Comparison of ENCODE assay signal across 20 cellular contexts in genomic region chr3:119571688-119572087, GRCh38. TPM values are rescaled to one million over a fixed set of nuclear protein-coding genes. Genes with fewer than 3 reads are reported as not detected.
"Had no signal": no experiment of that assay in that cellular context is flagged by ENCODE, and none has a peak within 500 bp of the region (broad histone marks: within the 10 kb centered on the region; RNA-seq: fewer than 3 reads in every experiment).

No MANE protein-coding gene starts in this region.

- H3K27ac ChIP-seq: psoas muscle, vagina had no signal

- H3K27me3 ChIP-seq: body of pancreas, esophagus muscularis mucosa, vagina had no signal

- FAIRE-seq: endometrium, kidney had no signal

- H3K9me3 ChIP-seq: body of pancreas, esophagus muscularis mucosa, mucosa of descending colon, psoas muscle, vagina had no signal

- DNase-seq: activated B cell treated with CpG ODN at 0.5 μM for 24 hours; activated CD4-positive, alpha-beta T cell treated with anti-CD3 and anti-CD28 coated beads, Interleukin-2, amount 10 ng/mL, durations not matched to agents 7 days and 5 days; activated effector memory CD4-positive, alpha-beta T cell treated with Interleukin-2 at 50 U/mL for 16 hours; activated T-cell treated with anti-CD3 and anti-CD28 coated beads, Interleukin-2, amount 50 U/mL, for 1 hour; amniotic stem cell; body of pancreas; foreskin fibroblast; head of caudate nucleus; kidney; mucosa of descending colon; natural killer cell; occipital lobe; psoas muscle; stimulated activated CD4-positive, alpha-beta T cell treated with anti-CD3 and anti-CD28 coated beads, Interleukin-15, amount 100 ng/mL, for 24 hours; stimulated activated CD4-positive, alpha-beta T cell treated with anti-CD3 and anti-CD28 coated beads, Interleukin-4, amount 100 ng/mL, for 24 hours; stimulated activated naive CD8-positive, alpha-beta T cell treated with anti-CD3 and anti-CD28 coated beads, Interleukin-15, amount 100 ng/mL, for 72 hours; T-helper 17 cell had no signal

- H3K36me3 ChIP-seq: esophagus muscularis mucosa, vagina had no signal

- H3K4me1 ChIP-seq: body of pancreas, psoas muscle, vagina had no signal

- ATAC-seq: body of pancreas; mucosa of descending colon; natural killer cell; stimulated activated naive CD8-positive, alpha-beta T cell treated with anti-CD3 and anti-CD28 coated beads, Interleukin-15, amount 100 ng/mL, for 72 hours; T-helper 17 cell had no signal

- H3K4me3 ChIP-seq: body of pancreas, esophagus muscularis mucosa, mucosa of descending colon, psoas muscle, vagina had no signal

RNA-seq across cellular contexts. Expression of gene CD80, which starts 12.3 kb away (rescaled TPM):
- total RNA-seq: vagina had no signal

RNA-seq across cellular contexts. Expression of gene PLA1A, which starts 26.0 kb away (rescaled TPM):
- total RNA-seq: activated CD4-positive, alpha-beta T cell treated with anti-CD3 and anti-CD28 coated beads, Interleukin-2, amount 10 ng/mL, durations not matched to agents 7 days and 5 days; occipital lobe had no signal
